ENCODE assay signal across 8 cellular contexts in the genomic region with DNA sequence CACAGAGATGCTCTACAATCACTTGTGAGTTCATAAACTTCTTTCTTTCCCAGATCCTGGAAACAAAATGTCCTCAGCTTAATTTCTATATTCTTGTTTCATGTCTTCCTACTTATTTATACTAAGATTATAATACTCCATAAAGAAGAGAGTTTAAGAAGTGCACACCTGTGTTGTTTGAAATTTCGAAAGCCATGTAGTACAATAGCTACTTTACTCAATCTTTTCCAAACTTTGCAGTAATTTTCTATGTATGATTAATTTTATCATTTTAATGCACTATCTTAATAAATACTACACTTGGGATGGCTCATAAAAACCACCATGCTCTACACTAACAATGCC. TPM values are rescaled to one million over a fixed set of nuclear protein-coding genes. Genes with fewer than 3 reads are reported as not detected.
DNase-seq lines count a peak whose midpoint lies in the region; ATAC-seq and TF ChIP-seq lines count a peak whose summit lies in the region.

No MANE protein-coding gene starts in this region.

- peaks cover 8% of the 10 kb centered on the region for H3K36me3 Mint-ChIP-seq in endothelial cell (ENCODE audit: low read depth, unreplicated experiment)

- DNase-seq in OCI-LY7 (ENCODE audit: low spot score): no peak
- no peak for DNase-seq in endothelial cell (ENCODE audit: low spot score)
- no peak for DNase-seq in sigmoid colon
- DNase-seq in sciatic nerve (ENCODE audit: low spot score): no peak
- no peak for DNase-seq in SK-N-DZ (ENCODE audit: low spot score)

- H3K9me3 ChIP-seq in OCI-LY7 (ENCODE audit: low read length) (no peaks in the 10 kb centered on the region), sigmoid colon (no peaks in the 10 kb centered on the region)

- no peaks in the 10 kb centered on the region for H3K9me3 Mint-ChIP-seq in endothelial cell (ENCODE audit: unreplicated experiment)

- 95 to 100% methylated on average over 1 of the region's 1 CpG for whole genome bisulfite sequencing in sigmoid colon, 2 donors

- ATAC-seq in GM18909 (IDR thresholded peaks at IDR 0.05; ENCODE audit: poor library complexity, unreplicated experiment) (peak; percentile 10), sciatic nerve (no peak), HG03432 (IDR thresholded peaks at IDR 0.05; ENCODE audit: unreplicated experiment) (no peak), GM21619 (IDR thresholded peaks at IDR 0.05; ENCODE audit: unreplicated experiment) (no peak)

- H3K27me3 Mint-ChIP-seq in endothelial cell (ENCODE audit: unreplicated experiment): no peaks in the 10 kb centered on the region

- no peaks in the 10 kb centered on the region for H3K27me3 ChIP-seq in sigmoid colon

- H4K20me1 ChIP-seq in OCI-LY7 (ENCODE audit: insufficient read depth, low read length): no peaks in the 10 kb centered on the region

- no peak for TF ChIP-seq EP300 in sigmoid colon (IDR thresholded peaks at IDR 0.05)

- no peak for TF ChIP-seq POLR2A in sigmoid colon (IDR thresholded peaks at IDR 0.05)

- H3K27ac ChIP-seq in OCI-LY7 (ENCODE audit: low read depth, low read length, poor library complexity, severe bottlenecking) (no peak overlapping the region), sigmoid colon (peak overlapping the region in 1 of 4 donors; percentile 60)

- CTCF ChIA-PET in OCI-LY7 (lab: Charles Lee; ENCODE audit: unreplicated experiment): no interaction called here

- POLR2A ChIA-PET in OCI-LY7 (lab: Charles Lee): interaction anchor here (0.7 to 1.0 kb wide), 2 partner anchors 307 to 377 kb away, joined by 4 read pairs; no protein-coding TSS in a partner anchor

- no peak overlapping the region for H3K4me2 ChIP-seq in OCI-LY7 (ENCODE audit: low read length)

- H3K4me1 Mint-ChIP-seq in endothelial cell (ENCODE audit: unreplicated experiment): peaks cover 6% of the 10 kb centered on the region

- H3K27ac Mint-ChIP-seq in endothelial cell (ENCODE audit: unreplicated experiment): peak overlapping the region; percentile 96

- H3K36me3 ChIP-seq in OCI-LY7 (ENCODE audit: insufficient read depth, low read length): peaks cover 10% of the 10 kb centered on the region
- peaks cover 0 to 14% (median 2%) of the 10 kb centered on the region in 4 donors for H3K36me3 ChIP-seq in sigmoid colon

- no peaks in the 10 kb centered on the region for H3K9me2 ChIP-seq in OCI-LY7 (ENCODE audit: insufficient read depth, low read length)

- peak overlapping the region; percentile 84 for H3K4me3 ChIP-seq in OCI-LY7 (ENCODE audit: low read depth, low read length, poor library complexity, severe bottlenecking)
- peak overlapping the region in 3 of 4 donors; percentile 61 to 78 (median 64) for H3K4me3 ChIP-seq in sigmoid colon

- peak; percentile 52; the same call in 1 of the 2 replicates for TF ChIP-seq CTCF in OCI-LY7 (conservative IDR thresholded peaks at IDR 0.05; ENCODE audit: low read length)
- TF ChIP-seq CTCF in endothelial cell (IDR thresholded peaks at IDR 0.05; ENCODE audit: unreplicated experiment): peak; percentile 10
- TF ChIP-seq CTCF in sigmoid colon (IDR thresholded peaks at IDR 0.05): no peak

- intact Hi-C loops in OCI-LY7 (cut with micrococcal nuclease; ENCODE audit: unreplicated experiment): no loop called here
- intact Hi-C loops in sigmoid colon (cut with DNase I): no loop called here
- intact Hi-C loops in sciatic nerve (cut with DNase I): no loop called here

- peaks cover 15% of the 10 kb centered on the region; the same call in 1 of the 2 replicates for H3K79me2 ChIP-seq in OCI-LY7 (ENCODE audit: insufficient read depth, low read depth, low read length)

- H3K4me1 ChIP-seq in OCI-LY7 (ENCODE audit: insufficient read depth, low read length, poor library complexity, severe bottlenecking) (peaks cover 14% of the 10 kb centered on the region), sigmoid colon (peaks cover 0 to 20% (median 13%) of the 10 kb centered on the region in 4 donors)

- H2AFZ ChIP-seq in OCI-LY7 (ENCODE audit: low read length): no peak overlapping the region; the same call in 1 of the 2 replicates

- BruUV-seq in OCI-LY7 (replicated peaks; lab: Mats Ljungman, UMichigan): no TSS peak

- H3K4me3 Mint-ChIP-seq in endothelial cell (ENCODE audit: unreplicated experiment): peak overlapping the region; percentile 98

RNA-seq across cellular contexts. Expression of a gene that starts 0.3 kb away (rescaled TPM):
- 14.9 and 17.9 TPM in 2 replicates for total RNA-seq in OCI-LY7 (2014; rRNA removed; shearing (Covaris generic))
- 20.3 and 21.0 TPM in 2 replicates for total RNA-seq in OCI-LY7 (2022)
- 14.3 TPM for total RNA-seq in endothelial cell (ENCODE audit: unreplicated experiment)
- 10 to 100 TPM in 2 of 4 donors, 1 to 10 TPM in 2; 6.8 to 16.3 (median 10.1) TPM for total RNA-seq in sigmoid colon
- 1 to 10 TPM; 3.6 to 6.5 (median 5.3) TPM for polyA plus RNA-seq in sigmoid colon
- total RNA-seq in sciatic nerve: 19.9 TPM
- polyA plus RNA-seq in SK-N-DZ (2014; cell fraction: cytosol; rRNA removed): 27.0 and 37.8 TPM in 2 replicates
- polyA plus RNA-seq in SK-N-DZ (2014; cell fraction: nucleus; rRNA removed): 11.3 and 12.0 TPM in 2 replicates

RNA-seq across cellular contexts. Expression of a gene that starts 27.0 kb away (rescaled TPM):
- 56.6 and 58.5 TPM in 2 replicates for total RNA-seq in OCI-LY7 (2014; rRNA removed; shearing (Covaris generic))
- total RNA-seq in OCI-LY7 (2022) (46.5 and 51.3 TPM in 2 replicates), endothelial cell (ENCODE audit: unreplicated experiment) (91.1 TPM), sigmoid colon (10 to 100 TPM; 43.2 to 55.8 (median 44.4) TPM), sciatic nerve (51.4 TPM)
- polyA plus RNA-seq in sigmoid colon: 10 to 100 TPM; 31.2 to 54.1 (median 44.4) TPM
- 260 and 262 TPM in 2 replicates for polyA plus RNA-seq in SK-N-DZ (2014; cell fraction: cytosol; rRNA removed)
- polyA plus RNA-seq in SK-N-DZ (2014; cell fraction: nucleus; rRNA removed): 112 and 123 TPM in 2 replicates

RNA-seq across cellular contexts. Expression of a gene that starts 37.4 kb away (rescaled TPM):
- total RNA-seq in OCI-LY7 (2014; rRNA removed; shearing (Covaris generic)): 44.4 and 45.3 TPM in 2 replicates
- total RNA-seq in OCI-LY7 (2022): 55.4 and 59.1 TPM in 2 replicates
- total RNA-seq in endothelial cell (ENCODE audit: unreplicated experiment): 24.4 TPM
- total RNA-seq in sigmoid colon: 10 to 100 TPM in 3 of 4 donors, 1 to 10 TPM in 1; 7.4 to 14.3 (median 10.6) TPM
- polyA plus RNA-seq in sigmoid colon: 10 to 100 TPM in 1 of 3 donors, 1 to 10 TPM in 2; 6.0 to 11.8 (median 7.4) TPM
- 23.7 TPM for total RNA-seq in sciatic nerve
- 22.8 and 23.0 TPM in 2 replicates for polyA plus RNA-seq in SK-N-DZ (2014; cell fraction: cytosol; rRNA removed)
- polyA plus RNA-seq in SK-N-DZ (2014; cell fraction: nucleus; rRNA removed): 66.5 and 111 TPM in 2 replicates

Comparison
In these comparisons a context has a peak if more than half of its experiments do, and no peak if none do; other contexts are left out.
1. CTCF ChIP-seq: peak in OCI-LY7 (single experiment) and endothelial cell (single experiment); none in sigmoid colon (0 of 4).